Comparison of ENCODE assay signal across 9 cellular contexts in the genomic region with DNA sequence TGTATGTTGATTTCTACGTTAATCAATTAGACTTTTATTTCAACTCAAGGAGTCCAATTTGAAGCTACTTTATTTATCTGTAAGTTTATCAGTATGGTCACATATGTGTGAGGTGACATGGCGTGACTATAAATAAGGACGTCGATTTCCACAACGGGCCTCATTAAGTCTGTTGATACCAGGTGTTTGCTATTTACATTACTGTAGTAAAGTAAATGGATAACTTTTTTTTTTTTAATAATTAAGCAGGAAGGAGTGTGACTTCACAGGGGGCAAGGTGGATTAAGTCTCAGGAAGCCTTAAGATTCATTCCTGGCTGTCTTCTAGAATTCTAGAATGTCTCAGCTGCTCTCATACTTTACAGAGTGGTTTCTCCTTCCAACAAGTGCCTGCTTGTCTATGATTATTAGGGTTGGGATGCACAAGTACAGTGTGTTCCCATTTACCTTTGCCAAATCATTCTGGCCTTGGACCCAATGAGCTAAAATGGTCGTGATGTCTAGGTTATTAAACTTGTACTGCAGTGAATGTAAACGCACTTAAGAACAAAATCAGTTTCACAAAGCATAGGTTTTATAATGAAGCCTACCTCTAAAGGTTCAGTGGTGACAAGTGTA. TPM values are rescaled to one million over a fixed set of nuclear protein-coding genes. Genes with fewer than 3 reads are reported as not detected.
DNase-seq lines count a peak whose midpoint lies in the region; ATAC-seq, FAIRE-seq and TF ChIP-seq lines count a peak whose summit lies in the region.
"Had no signal": no experiment of that assay in that cellular context is flagged by ENCODE, and none has a peak within 500 bp of the region (broad histone marks: within the 10 kb centered on the region; RNA-seq: fewer than 3 reads in every experiment).

No MANE protein-coding gene starts in this region.

- 0 out of 2 replicates have a peak overlapping the region, but pooled peaks have one; percentile 6 for H3K9ac ChIP-seq in PC-3 (ENCODE audit: low read length)

- TF ChIP-seq CTCF in PC-3 (conservative IDR thresholded peaks at IDR 0.05; ENCODE audit: low read depth, low read length) (no peak), fibroblast of mammary gland (conservative IDR thresholded peaks at IDR 0.05; ENCODE audit: control insufficient read depth, insufficient read depth, low read depth, low read length) (no peak)

- CTCF ChIA-PET in PC-3 (lab: Charles Lee), result interaction anchor here (0.5 kb wide), 1 partner anchor 18 kb away, joined by 3 read pairs; no protein-coding TSS in a partner anchor

- no TSS peak for BruUV-seq in PC-3 (replicated peaks; lab: Mats Ljungman, UMichigan)

- H3K79me2 ChIP-seq in PC-3 (ENCODE audit: low read length), result no peaks in the 10 kb centered on the region

- no peaks in the 10 kb centered on the region for H3K27me3 ChIP-seq in PC-3 (ENCODE audit: low read length)
- no peaks in the 10 kb centered on the region for H3K27me3 ChIP-seq in small intestine (ENCODE audit: control insufficient read depth in 2 of 2, insufficient read depth in 2 of 2, low read length in 2 of 2)
- H3K27me3 ChIP-seq: MG63 had no signal

- ATAC-seq in GM18870 (IDR thresholded peaks at IDR 0.05; ENCODE audit: unreplicated experiment) (peak; percentile 34), PC-3 (no peak), left lobe of liver (no peak), HG03439 (IDR thresholded peaks at IDR 0.05; ENCODE audit: unreplicated experiment) (no peak)

- H3F3A ChIP-seq in PC-3 (ENCODE audit: low read length, unreplicated experiment), result no peaks in the 10 kb centered on the region

- FAIRE-seq in small intestine (lab: Jason Lieb, UNC), result no peak

- POLR2A ChIA-PET in PC-3 (lab: Charles Lee; ENCODE audit: unreplicated experiment), result interaction anchor here (0.6 kb wide), 1 partner anchor 154 kb away, joined by 5 read pairs; no protein-coding TSS in a partner anchor

- intact Hi-C loops in PC-3 (cut with micrococcal nuclease), result loop anchor here (1.0 to 2.0 kb wide), 2 partner anchors 31 to 55 kb away; no protein-coding TSS in a partner anchor

- no peaks in the 10 kb centered on the region for H4K20me1 ChIP-seq in PC-3 (ENCODE audit: low read length)

- no peaks in the 10 kb centered on the region for H3K9me2 ChIP-seq in PC-3 (replicated peaks; ENCODE audit: low read length)

- WGBS in small intestine, 3 donors, result 13 to 35% (median 33%) methylated on average over 7 of the region's 7 CpGs

- H3K27ac ChIP-seq in PC-3 (ENCODE audit: low read length) (peak overlapping the region; percentile 77), small intestine (ENCODE audit: low read depth in 1 of 2, low read length in 1 of 2) (peak overlapping the region in 1 of 2 donors; percentile 45)

- H3K9me3 ChIP-seq in PC-3 (ENCODE audit: low read length) (no peaks in the 10 kb centered on the region), small intestine (ENCODE audit: control insufficient read depth, low read depth) (no peaks in the 10 kb centered on the region)
- H3K9me3 ChIP-seq: MG63 had no signal

- H3K4me1 ChIP-seq in PC-3 (ENCODE audit: insufficient read depth, low read length) (peaks cover 35% of the 10 kb centered on the region), small intestine (ENCODE audit: control insufficient read depth in 2 of 2, insufficient read depth in 1 of 2, low read depth in 1 of 2, low read length in 1 of 2) (peaks cover 0 to 11% of the 10 kb centered on the region in 2 donors)

- H3K36me3 ChIP-seq in PC-3 (ENCODE audit: low read depth, low read length) (no peaks in the 10 kb centered on the region), small intestine (ENCODE audit: control insufficient read depth in 2 of 2, insufficient read depth in 2 of 2, low read length in 2 of 2) (no peaks in the 10 kb centered on the region)
- H3K36me3 ChIP-seq: MG63 had no signal

- H3K4me2 ChIP-seq in PC-3 (ENCODE audit: low read length), result peak overlapping the region; percentile 61

- H2AFZ ChIP-seq in PC-3 (ENCODE audit: low read length), result peak overlapping the region; percentile 17

- H3K4me3 ChIP-seq in PC-3 (ENCODE audit: low read length) (peak overlapping the region; percentile 18; the same call in 1 of the 2 replicates), fibroblast of mammary gland (ENCODE audit: control insufficient read depth, low read depth, low read length) (no peak overlapping the region), small intestine (ENCODE audit: low read depth in 1 of 2, low read length in 2 of 2) (no peak overlapping the region)
- H3K4me3 ChIP-seq: MG63 had no signal

- no peak for DNase-seq in PC-3
- peak; percentile 45 for DNase-seq in fibroblast of mammary gland (ENCODE audit: low read depth)
- DNase-seq in small intestine, result peak; percentile 47
- DNase-seq in activated gamma-delta T cell (lab: John Stamatoyannopoulos, UW), result no peak
- no peak for DNase-seq in NCI-H1105 treated with DMSO at 0.1 percent for 48 hours (lab: John Stamatoyannopoulos, UW)
- no peak for DNase-seq in left lobe of liver (ENCODE audit: low spot score)

RNA-seq across cellular contexts. Expression of a gene that starts 15.5 kb away (rescaled TPM):
- total RNA-seq in PC-3 (2014; rRNA removed), result 0.46 and 1.3 TPM in 2 replicates
- 1 to 10 TPM; 3.0 to 3.8 (median 3.4) TPM for polyA plus RNA-seq in small intestine
- 3.8 TPM for total RNA-seq in left lobe of liver

Comparison
In these comparisons a context has a peak if more than half of its experiments do, and no peak if none do; other contexts are left out.
1. DNase-seq: peak in fibroblast of mammary gland (single experiment) and small intestine (single experiment); none in PC-3 (single experiment), activated gamma-delta T cell (single experiment), NCI-H1105 treated with DMSO at 0.1 percent for 48 hours (single experiment) and left lobe of liver (single experiment).